ENCODE assay signal across 19 cellular contexts in genomic region chr10:60456053-60456452, GRCh38.
A peak's percentile ranks its signal among the peaks of the same experiment; 100 is the strongest.
DNase-seq lines count a peak whose midpoint lies in the region; ATAC-seq and TF ChIP-seq lines count a peak whose summit lies in the region.
"Had no signal": no experiment of that assay in that cellular context is flagged by ENCODE, and none has a peak within 500 bp of the region (broad histone marks: within the 10 kb centered on the region; RNA-seq: fewer than 3 reads in every experiment).

No MANE protein-coding gene starts in this region.

- ATAC-seq in gastrocnemius medialis (no peak), HG03439 (IDR thresholded peaks at IDR 0.05; ENCODE audit: unreplicated experiment) (no peak), HG02571 (IDR thresholded peaks at IDR 0.05; ENCODE audit: unreplicated experiment) (no peak)
- ATAC-seq: naive thymus-derived CD4-positive, alpha-beta T cell; T-helper 17 cell had no signal

- H3K36me3 Mint-ChIP-seq in neural progenitor cell: no peaks in the 10 kb centered on the region
- H3K36me3 Mint-ChIP-seq in Calu3 (ENCODE audit: insufficient read depth, unreplicated experiment): no peaks in the 10 kb centered on the region

- no peaks in the 10 kb centered on the region for H3F3A ChIP-seq in neural progenitor cell (ENCODE audit: low read depth)

- in situ Hi-C loops in gastrocnemius medialis (cut with MboI; ENCODE audit: low sequenced_read_pairs in 4 of 4): loop anchor here in 1 of 4 donors (10.0 kb wide), 1 partner anchor 189 kb away; no protein-coding TSS in a partner anchor

- DNase-seq in ELR (ENCODE audit: low read depth): peak; percentile 69
- DNase-seq in RKO (ENCODE audit: low spot score): peak; percentile 22
- DNase-seq in dermis blood vessel endothelial cell: peak; percentile 15
- peak; percentile 54 for DNase-seq in neural progenitor cell (ENCODE audit: low spot score)
- DNase-seq in Calu3: no peak
- no peak for DNase-seq in gastrocnemius medialis
- DNase-seq: activated B cell treated with CpG ODN at 0.5 μM for 24 hours; activated CD8-positive, alpha-beta memory T cell treated with anti-CD3 and anti-CD28 coated beads for 24 hours; DMS 273 treated with DMSO at 0.1 percent for 48 hours; naive thymus-derived CD4-positive, alpha-beta T cell; NCI-H146; T-helper 17 cell; thyroid gland had no signal

- H3K27me3 ChIP-seq in neural progenitor cell: no peaks in the 10 kb centered on the region
- no peaks in the 10 kb centered on the region for H3K27me3 ChIP-seq in gastrocnemius medialis
- H3K27me3 ChIP-seq: BLaER1, thyroid gland had no signal

- BruUV-seq in Calu3 (replicated peaks; lab: Mats Ljungman, UMichigan): no TSS peak

- H2AFZ ChIP-seq in neural progenitor cell (replicated peaks): peak overlapping the region; percentile 65

- H3K4me3 ChIP-seq in neural progenitor cell (no peak overlapping the region), gastrocnemius medialis (no peak overlapping the region)
- H3K4me3 ChIP-seq: BLaER1, lung, smooth muscle cell, thyroid gland had no signal

- CTCF ChIA-PET in Calu3 (lab: Charles Lee): no interaction called here

- peaks cover 17% of the 10 kb centered on the region for H3K4me1 Mint-ChIP-seq in neural progenitor cell
- H3K4me1 Mint-ChIP-seq in Calu3 (ENCODE audit: low read depth, unreplicated experiment): peaks cover 15% of the 10 kb centered on the region

- H3K9me3 ChIP-seq in neural progenitor cell (ENCODE audit: low read depth) (no peaks in the 10 kb centered on the region), gastrocnemius medialis (no peaks in the 10 kb centered on the region)
- H3K9me3 ChIP-seq: BLaER1, thyroid gland had no signal

- H3K9me3 Mint-ChIP-seq in neural progenitor cell (no peaks in the 10 kb centered on the region), Calu3 (ENCODE audit: low read depth, unreplicated experiment) (no peaks in the 10 kb centered on the region)
- H3K9me3 Mint-ChIP-seq: activated B cell treated with CpG ODN at 0.5 μM for 24 hours; naive thymus-derived CD4-positive, alpha-beta T cell had no signal

- H3K27ac Mint-ChIP-seq in neural progenitor cell: no peak overlapping the region
- no peak overlapping the region for H3K27ac Mint-ChIP-seq in Calu3 (ENCODE audit: unreplicated experiment)
- H3K27ac Mint-ChIP-seq: activated B cell treated with CpG ODN at 0.5 μM for 24 hours, T-helper 17 cell had no signal

- H3K27ac ChIP-seq in neural progenitor cell (no peak overlapping the region), gastrocnemius medialis (no peak overlapping the region)
- H3K27ac ChIP-seq: BLaER1, epithelial cell of prostate, thyroid gland had no signal

- H3K36me3 ChIP-seq in neural progenitor cell (no peaks in the 10 kb centered on the region), gastrocnemius medialis (no peaks in the 10 kb centered on the region)
- H3K36me3 ChIP-seq: BLaER1, thyroid gland had no signal

- intact Hi-C loops in Calu3 (cut with micrococcal nuclease; ENCODE audit: unreplicated experiment): no loop called here
- intact Hi-C loops in gastrocnemius medialis (cut with DNase I; ENCODE audit: low total_unique reads): no loop called here

- no peak overlapping the region for H3K4me2 ChIP-seq in neural progenitor cell
- H3K4me2 ChIP-seq: BLaER1, smooth muscle cell had no signal

- H3K79me2 ChIP-seq in neural progenitor cell (ENCODE audit: low read depth): no peaks in the 10 kb centered on the region

- H4K20me1 ChIP-seq in neural progenitor cell (ENCODE audit: low read depth): no peaks in the 10 kb centered on the region
- H4K20me1 ChIP-seq: BLaER1 had no signal

- H3K4me1 ChIP-seq in neural progenitor cell: peaks cover 30% of the 10 kb centered on the region
- H3K4me1 ChIP-seq in gastrocnemius medialis: peaks cover 9 to 16% of the 10 kb centered on the region in 2 donors
- H3K4me1 ChIP-seq: BLaER1 had no signal

- H3K4me3 Mint-ChIP-seq in neural progenitor cell (no peak overlapping the region), Calu3 (ENCODE audit: low read depth, unreplicated experiment) (no peak overlapping the region)
- H3K4me3 Mint-ChIP-seq: activated B cell treated with CpG ODN at 0.5 μM for 24 hours; naive thymus-derived CD4-positive, alpha-beta T cell; T-helper 17 cell had no signal

- no peaks in the 10 kb centered on the region for H3K27me3 Mint-ChIP-seq in neural progenitor cell (ENCODE audit: insufficient read depth, low read depth)
- no peaks in the 10 kb centered on the region for H3K27me3 Mint-ChIP-seq in Calu3 (ENCODE audit: unreplicated experiment)
- H3K27me3 Mint-ChIP-seq: activated B cell treated with CpG ODN at 0.5 μM for 24 hours; naive thymus-derived CD4-positive, alpha-beta T cell; T-helper 17 cell had no signal

- no peak for TF ChIP-seq POLR2A in gastrocnemius medialis (IDR thresholded peaks at IDR 0.05)

- TF ChIP-seq CTCF in neural progenitor cell (IDR thresholded peaks at IDR 0.05) (peak; percentile 64), Calu3 (IDR thresholded peaks at IDR 0.05; ENCODE audit: unreplicated experiment) (no peak), gastrocnemius medialis (IDR thresholded peaks at IDR 0.05 in 4 of 5, conservative IDR thresholded peaks at IDR 0.05 in 1 of 5) (no peak)

- no peak overlapping the region for H3K9ac ChIP-seq in neural progenitor cell
- H3K9ac ChIP-seq: BLaER1 had no signal

Comparison
In these comparisons a context has a peak if more than half of its experiments do, and no peak if none do; other contexts are left out.
1. DNase-seq: peak in ELR (single experiment), RKO (single experiment), dermis blood vessel endothelial cell (single experiment) and neural progenitor cell (single experiment); none in Calu3 (single experiment) and gastrocnemius medialis (0 of 2).